ENCODE assay signal across 32 cellular contexts in the genomic region with DNA sequence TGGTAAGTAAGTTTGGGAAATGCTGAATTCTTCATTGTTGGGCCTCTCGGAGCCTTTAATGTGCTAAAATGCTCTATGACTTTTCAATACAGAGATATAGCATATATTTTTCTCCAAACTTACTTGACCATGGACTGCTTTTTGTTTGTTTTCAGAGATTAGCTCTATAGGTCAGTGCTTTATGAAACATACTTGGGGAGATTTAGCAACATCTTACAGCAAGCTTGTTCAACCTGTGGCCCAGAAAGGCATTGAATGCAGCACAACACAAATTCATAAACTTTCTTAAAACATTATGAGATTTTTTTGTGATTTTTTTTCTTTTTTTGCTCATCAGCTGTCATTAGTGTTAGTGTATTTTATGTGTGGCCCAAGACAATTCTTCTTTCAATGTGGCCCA. TPM values are rescaled to one million over a fixed set of nuclear protein-coding genes. Genes with fewer than 3 reads are reported as not detected.
"Had no signal": no experiment of that assay in that cellular context is flagged by ENCODE, and none has a peak within 500 bp of the region (broad histone marks: within the 10 kb centered on the region; RNA-seq: fewer than 3 reads in every experiment).

No MANE protein-coding gene starts in this region.

- H3K9me3 Mint-ChIP-seq: dendritic cell treated with granulocyte-macrophage colony-stimulating factor and Interleukin-4, amounts not matched to agents 40 ng/mL and 50 ng/mL, for 4 days; immature natural killer cell; memory B cell; naive B cell; natural killer cell treated with Interleukin-12 subunit alpha and Interleukin-12 subunit beta and Interleukin-15 and Interleukin-18, amount 100 ng/mL, for 72 hours; neural crest cell; stimulated activated memory B cell treated with anti-CD40 and anti-IgM and Interleukin-4, amounts not matched to agents 10 μg/mL and 1 μg/mL and 100 μg/mL, for 72 hours; stimulated activated naive CD8-positive, alpha-beta T cell treated with anti-CD3 and anti-CD28 coated beads, Interleukin-15, Interleukin-2, amounts not matched to agents 100 ng/mL and 50 ng/mL, for 24 hours had no signal

- H3K36me3 Mint-ChIP-seq: immature natural killer cell; memory B cell; naive B cell; natural killer cell treated with Interleukin-12 subunit alpha and Interleukin-12 subunit beta and Interleukin-15 and Interleukin-18, amount 100 ng/mL, for 72 hours; stimulated activated memory B cell treated with anti-CD40 and anti-IgM and Interleukin-4, amounts not matched to agents 10 μg/mL and 1 μg/mL and 100 μg/mL, for 72 hours had no signal

- H3K27me3 Mint-ChIP-seq: stimulated activated memory B cell treated with anti-CD40 and anti-IgM and Interleukin-4, amounts not matched to agents 10 μg/mL and 1 μg/mL and 100 μg/mL, for 72 hours; stimulated activated naive CD8-positive, alpha-beta T cell treated with anti-CD3 and anti-CD28 coated beads, Interleukin-15, Interleukin-2, amounts not matched to agents 100 ng/mL and 50 ng/mL, for 24 hours had no signal

- ATAC-seq: heart right ventricle; left lobe of liver; mucosa of descending colon; natural killer cell treated with Interleukin-12 subunit alpha and Interleukin-12 subunit beta and Interleukin-15 and Interleukin-18, amount 100 ng/mL, for 72 hours; stimulated activated memory B cell treated with anti-CD40 and anti-IgM and Interleukin-4, amounts not matched to agents 10 μg/mL and 1 μg/mL and 100 μg/mL, for 72 hours had no signal

- H3K4me3 Mint-ChIP-seq: dendritic cell treated with granulocyte-macrophage colony-stimulating factor and Interleukin-4, amounts not matched to agents 40 ng/mL and 50 ng/mL, for 4 days; immature natural killer cell; memory B cell; naive B cell; natural killer cell treated with Interleukin-12 subunit alpha and Interleukin-12 subunit beta and Interleukin-15 and Interleukin-18, amount 100 ng/mL, for 72 hours; neural crest cell; stimulated activated memory B cell treated with anti-CD40 and anti-IgM and Interleukin-4, amounts not matched to agents 10 μg/mL and 1 μg/mL and 100 μg/mL, for 72 hours; stimulated activated naive CD8-positive, alpha-beta T cell treated with anti-CD3 and anti-CD28 coated beads, Interleukin-15, Interleukin-2, amounts not matched to agents 100 ng/mL and 50 ng/mL, for 24 hours had no signal

- H3K36me3 ChIP-seq: colonic mucosa, esophagus squamous epithelium, heart right ventricle, prostate gland, right atrium auricular region, sigmoid colon, spleen, thoracic aorta, tibial nerve, upper lobe of left lung had no signal

- H3K4me1 ChIP-seq: colonic mucosa, prostate gland, right atrium auricular region, sigmoid colon, spleen, tibial nerve, upper lobe of left lung had no signal

- H3K27ac Mint-ChIP-seq: dendritic cell treated with granulocyte-macrophage colony-stimulating factor and Interleukin-4, amounts not matched to agents 40 ng/mL and 50 ng/mL, for 4 days; immature natural killer cell; memory B cell; natural killer cell treated with Interleukin-12 subunit alpha and Interleukin-12 subunit beta and Interleukin-15 and Interleukin-18, amount 100 ng/mL, for 72 hours; stimulated activated memory B cell treated with anti-CD40 and anti-IgM and Interleukin-4, amounts not matched to agents 10 μg/mL and 1 μg/mL and 100 μg/mL, for 72 hours; stimulated activated naive CD8-positive, alpha-beta T cell treated with anti-CD3 and anti-CD28 coated beads, Interleukin-15, Interleukin-2, amounts not matched to agents 100 ng/mL and 50 ng/mL, for 24 hours had no signal

- DNase-seq: colonic mucosa; effector memory CD4-positive, alpha-beta T cell; erythroblast; esophagus squamous epithelium; foreskin melanocyte; glutamatergic neuron; heart right ventricle; hypothalamus; immature natural killer cell; kidney; mucosa of descending colon; naive B cell; sigmoid colon; spleen; stimulated activated CD4-positive, alpha-beta T cell treated with anti-CD3 and anti-CD28 coated beads, Interleukin-4, amount 100 ng/mL, for 4 hours; upper lobe of left lung had no signal

- H3K27me3 ChIP-seq: colonic mucosa, right atrium auricular region, sigmoid colon, spleen, tibial nerve, upper lobe of left lung had no signal

- H3K27ac ChIP-seq: colonic mucosa, esophagus squamous epithelium, heart right ventricle, prostate gland, right atrium auricular region, sigmoid colon, spleen, thoracic aorta, tibial nerve, upper lobe of left lung had no signal

- H3K4me3 ChIP-seq: colonic mucosa, esophagus squamous epithelium, heart right ventricle, lung, mucosa of descending colon, prostate gland, right atrium auricular region, sigmoid colon, spleen, thoracic aorta, tibial nerve, upper lobe of left lung had no signal

- H3K4me1 Mint-ChIP-seq: immature natural killer cell; memory B cell; neural crest cell; stimulated activated memory B cell treated with anti-CD40 and anti-IgM and Interleukin-4, amounts not matched to agents 10 μg/mL and 1 μg/mL and 100 μg/mL, for 72 hours had no signal

RNA-seq across cellular contexts. Expression of a gene that starts 1.0 kb away (rescaled TPM):
- total RNA-seq: chondrocyte; colonic mucosa; esophagus squamous epithelium; heart right ventricle; kidney; left lobe of liver; liver; lung; mucosa of descending colon; natural killer cell treated with Interleukin-12 subunit alpha and Interleukin-12 subunit beta and Interleukin-15 and Interleukin-18, amount 100 ng/mL, for 72 hours; neural crest cell; osteocyte; prostate gland; right atrium auricular region; sigmoid colon; skeletal muscle tissue; spleen; thoracic aorta; tibial nerve; upper lobe of left lung had no signal
- polyA plus RNA-seq: heart right ventricle, immature natural killer cell, liver, lung, sigmoid colon, spleen had no signal

RNA-seq across cellular contexts. Expression of a gene that starts 10.2 kb away (rescaled TPM):
- total RNA-seq: chondrocyte; colonic mucosa; heart right ventricle; kidney; left lobe of liver; liver; lung; mucosa of descending colon; natural killer cell treated with Interleukin-12 subunit alpha and Interleukin-12 subunit beta and Interleukin-15 and Interleukin-18, amount 100 ng/mL, for 72 hours; neural crest cell; osteocyte; prostate gland; right atrium auricular region; sigmoid colon; skeletal muscle tissue; spleen; thoracic aorta; tibial nerve; upper lobe of left lung had no signal
- polyA plus RNA-seq: heart right ventricle, immature natural killer cell, liver, sigmoid colon, spleen had no signal

RNA-seq across cellular contexts. Expression of a gene that starts 16.0 kb away (rescaled TPM):
- total RNA-seq: chondrocyte; colonic mucosa; esophagus squamous epithelium; heart right ventricle; kidney; left lobe of liver; liver; lung; mucosa of descending colon; natural killer cell treated with Interleukin-12 subunit alpha and Interleukin-12 subunit beta and Interleukin-15 and Interleukin-18, amount 100 ng/mL, for 72 hours; neural crest cell; osteocyte; prostate gland; right atrium auricular region; sigmoid colon; skeletal muscle tissue; spleen; thoracic aorta; tibial nerve; upper lobe of left lung had no signal
- polyA plus RNA-seq: heart right ventricle, immature natural killer cell, liver, lung, sigmoid colon, spleen had no signal

RNA-seq across cellular contexts. Expression of a gene that starts 17.1 kb away (rescaled TPM):
- total RNA-seq: chondrocyte; colonic mucosa; esophagus squamous epithelium; heart right ventricle; kidney; left lobe of liver; liver; lung; mucosa of descending colon; natural killer cell treated with Interleukin-12 subunit alpha and Interleukin-12 subunit beta and Interleukin-15 and Interleukin-18, amount 100 ng/mL, for 72 hours; neural crest cell; osteocyte; right atrium auricular region; sigmoid colon; skeletal muscle tissue; spleen; thoracic aorta; upper lobe of left lung had no signal
- polyA plus RNA-seq: heart right ventricle, immature natural killer cell, liver, lung, sigmoid colon, spleen had no signal

RNA-seq across cellular contexts. Expression of a gene that starts 20.1 kb away (rescaled TPM):
- total RNA-seq: chondrocyte; colonic mucosa; esophagus squamous epithelium; heart right ventricle; kidney; left lobe of liver; liver; lung; mucosa of descending colon; natural killer cell treated with Interleukin-12 subunit alpha and Interleukin-12 subunit beta and Interleukin-15 and Interleukin-18, amount 100 ng/mL, for 72 hours; neural crest cell; osteocyte; prostate gland; right atrium auricular region; sigmoid colon; skeletal muscle tissue; spleen; thoracic aorta; tibial nerve; upper lobe of left lung had no signal
- polyA plus RNA-seq: heart right ventricle, immature natural killer cell, liver, lung, sigmoid colon, spleen had no signal
